In the genomic region with DNA sequence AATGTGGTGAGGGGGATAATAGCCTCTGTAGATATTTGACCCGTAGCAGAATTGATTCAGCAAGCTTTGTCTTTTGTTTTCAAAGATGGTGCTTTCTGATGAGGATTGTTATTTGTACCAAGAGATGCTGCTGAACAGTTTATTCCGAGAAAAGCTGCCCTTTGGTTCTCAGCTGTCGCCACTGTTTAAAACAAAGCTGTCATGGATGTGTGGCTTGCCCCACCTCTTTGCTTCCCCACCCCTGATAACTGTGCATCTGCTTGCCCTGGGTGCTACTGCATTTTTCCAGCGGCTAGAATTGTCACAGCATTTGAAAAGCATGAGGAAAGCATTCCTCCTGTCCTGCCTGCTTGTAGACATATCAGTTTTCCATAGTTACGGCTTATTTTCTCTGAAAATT, we compare ENCODE assay signal across 22 cellular contexts.
DNase-seq lines count a peak whose midpoint lies in the region; ATAC-seq lines count a peak whose summit lies in the region.
"Had no signal": no experiment of that assay in that cellular context is flagged by ENCODE, and none has a peak within 500 bp of the region (broad histone marks: within the 10 kb centered on the region; RNA-seq: fewer than 3 reads in every experiment).

No MANE protein-coding gene starts in this region.

- no peaks in the 10 kb centered on the region for H3K9me3 ChIP-seq in neuron (ENCODE audit: low read length)
- H3K9me3 ChIP-seq: HAP-1 had no signal

- no peak overlapping the region for H3K4me3 ChIP-seq in neuron (ENCODE audit: low read length)
- H3K4me3 ChIP-seq: GM23338, HAP-1, PC-9, SK-N-MC had no signal

- peak overlapping the region; percentile 26 for H2AFZ ChIP-seq in neuron (ENCODE audit: low read depth, low read length)
- H2AFZ ChIP-seq: GM23338, PC-9 had no signal

- no peaks in the 10 kb centered on the region for H3K36me3 ChIP-seq in neuron (ENCODE audit: insufficient read depth, low read length)
- H3K36me3 ChIP-seq: HAP-1 had no signal

- H3K27ac ChIP-seq in angular gyrus (ENCODE audit: low read depth, low read length) (peak overlapping the region; percentile 58), layer of hippocampus (ENCODE audit: low read depth, low read length) (peak overlapping the region; percentile 48), temporal lobe (ENCODE audit: low read depth, low read length) (peak overlapping the region; percentile 71)
- H3K27ac ChIP-seq: PC-9, SK-N-MC had no signal

- no peak for DNase-seq in DMS153 treated with DMSO at 0.1 percent for 48 hours (lab: John Stamatoyannopoulos, UW; ENCODE audit: unreplicated experiment)
- DNase-seq: EL, GF-D8, KBM-7, NCI-H1105, NCI-H146, NCI-H2029 treated with DMSO at 0.1 percent for 48 hours, NCI-H226, NCI-H510A treated with DMSO at 0.1 percent for 48 hours, NCI-H748 treated with DMSO at 0.1 percent for 48 hours, PC-9, RPMI8226, SHP77 had no signal

- H3K27me3 ChIP-seq in layer of hippocampus (ENCODE audit: control insufficient read depth, insufficient read depth, low read length): no peaks in the 10 kb centered on the region
- H3K27me3 ChIP-seq in neuron (ENCODE audit: insufficient read depth, low read length): no peaks in the 10 kb centered on the region

- ATAC-seq in HG02870 (IDR thresholded peaks at IDR 0.05; ENCODE audit: unreplicated experiment): no peak
- no peak for ATAC-seq in GM18502 (IDR thresholded peaks at IDR 0.05; ENCODE audit: poor library complexity, unreplicated experiment)
- ATAC-seq: GM23338 had no signal

- peaks cover 3% of the 10 kb centered on the region for H3K4me1 ChIP-seq in neuron (ENCODE audit: insufficient read depth, low read length)
- H3K4me1 ChIP-seq: HAP-1 had no signal
